1 cellular context compared by ENCODE assay signal in genomic region chr22:36816635-36817428, GRCh38.
TF ChIP-seq lines count a peak whose summit lies in the region.

Gene PVALB (minus strand): TSS chr22:36817035. CDS start chr22:36817005, 30 bp downstream.

TF ChIP-seq in HepG2, 621 proteins besides CTCF, POLR2A, EP300 and RAD21 (continued from another document):
- TF ChIP-seq ZNF414 (CRISPR knock-in tag; IDR thresholded peaks at IDR 0.05) (no peak), KLF16 (CRISPR knock-in tag; IDR thresholded peaks at IDR 0.05) (no peak), TRIM22 (IDR thresholded peaks at IDR 0.05) (no peak), PITX1 (CRISPR knock-in tag; IDR thresholded peaks at IDR 0.05) (no peak), ZNF318 (CRISPR knock-in tag; IDR thresholded peaks at IDR 0.05) (no peak), REL (CRISPR knock-in tag; conservative IDR thresholded peaks at IDR 0.05) (no peak), ZMAT3 (CRISPR knock-in tag; conservative IDR thresholded peaks at IDR 0.05) (no peak), SMAD9 (CRISPR knock-in tag; IDR thresholded peaks at IDR 0.05) (no peak), MTA1 (CRISPR knock-in tag; IDR thresholded peaks at IDR 0.05; ENCODE audit: borderline replicate concordance) (no peak), ELF4 (CRISPR knock-in tag; IDR thresholded peaks at IDR 0.05; ENCODE audit: borderline replicate concordance) (no peak), ATF4 (CRISPR knock-in tag; IDR thresholded peaks at IDR 0.05) (no peak), MAFG (CRISPR knock-in tag; IDR thresholded peaks at IDR 0.05) (no peak), ZKSCAN8 (CRISPR knock-in tag; IDR thresholded peaks at IDR 0.05; ENCODE audit: borderline replicate concordance) (no peak), MYPOP (CRISPR knock-in tag; IDR thresholded peaks at IDR 0.05) (peak; percentile 81; the same call in 1 of the 2 replicates), BORCS8-MEF2B (CRISPR knock-in tag; IDR thresholded peaks at IDR 0.05) (no peak), ZNF24 (IDR thresholded peaks at IDR 0.05) (no peak)
